8 cellular contexts compared by ENCODE assay signal in the genomic region with DNA sequence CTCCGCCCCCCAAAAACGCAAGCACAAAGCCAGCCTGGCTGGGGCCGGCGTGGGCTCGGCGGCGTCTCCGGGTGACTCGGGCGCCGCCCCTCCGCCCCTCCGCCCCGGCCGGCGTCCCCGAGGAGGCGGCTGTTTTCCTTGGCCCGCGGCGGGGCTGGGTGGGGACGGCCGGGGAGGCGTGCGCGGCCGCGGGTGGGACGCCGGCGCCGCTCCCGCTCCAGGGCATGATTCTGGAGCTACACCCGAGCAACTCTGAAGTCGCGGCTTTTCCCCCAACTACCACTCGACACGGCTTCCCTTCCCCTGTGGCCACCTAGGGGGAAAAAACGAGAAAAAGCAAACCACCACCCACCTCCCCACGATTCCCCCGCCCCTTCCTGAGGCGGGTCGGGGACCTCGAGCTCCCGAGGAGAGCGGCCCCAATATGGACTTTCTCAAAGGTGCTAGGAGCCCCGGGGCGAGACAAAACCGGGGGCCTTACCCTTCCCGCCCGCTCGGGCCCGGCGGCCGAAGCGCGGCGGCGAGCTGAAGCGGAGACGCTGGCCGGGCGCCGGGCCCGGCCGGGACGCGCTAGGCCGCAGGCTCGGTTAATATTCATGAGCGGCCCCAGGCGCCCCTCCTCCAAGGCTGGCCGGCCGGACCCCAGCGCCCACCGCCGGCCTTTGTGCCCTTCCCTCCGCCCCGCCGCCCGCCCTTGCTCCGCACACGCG. TPM values are rescaled to one million over a fixed set of nuclear protein-coding genes. Genes with fewer than 3 reads are reported as not detected.
DNase-seq lines count a peak whose midpoint lies in the region; ATAC-seq and TF ChIP-seq lines count a peak whose summit lies in the region.

No MANE protein-coding gene starts in this region.

- WGBS in liver = 1% methylated on average over 84 of the region's 84 CpGs

- H2AFZ ChIP-seq in DND-41 (ENCODE audit: low read depth, low read length) = peak overlapping the region; percentile 53

- H3K9me3 ChIP-seq in DND-41 (ENCODE audit: insufficient read depth, low read length, severe bottlenecking) (no peaks in the 10 kb centered on the region), liver (ENCODE audit: control insufficient read depth in 4 of 4, low read length in 3 of 4) (no peaks in the 10 kb centered on the region)

- H3K4me2 ChIP-seq in DND-41 (ENCODE audit: insufficient read depth, low read length) = peak overlapping the region; percentile 79

- peaks cover 54% of the 10 kb centered on the region for H3K79me2 ChIP-seq in DND-41 (ENCODE audit: insufficient read depth, low read length)

- ATAC-seq in DND-41 (ENCODE audit: insufficient read depth, low read depth) = peak; percentile 33
- ATAC-seq in GM21390 (IDR thresholded peaks at IDR 0.05; ENCODE audit: unreplicated experiment) = peak; percentile 18

- H3K27ac ChIP-seq in DND-41 (ENCODE audit: low read length) (peak overlapping the region; percentile 78), coronary artery (peak overlapping the region; percentile 93 to 98), liver (ENCODE audit: low read depth in 1 of 2, low read length in 2 of 2) (peak overlapping the region; percentile 91 to 93)

- H3K4me3 ChIP-seq in DND-41 (ENCODE audit: low read depth in 1 of 2, low read length in 2 of 2) (peak overlapping the region; percentile 76 to 82), coronary artery (peak overlapping the region; percentile 75), liver (ENCODE audit: low read depth in 1 of 3, low read length in 3 of 3) (peak overlapping the region; percentile 59 to 96 (median 67))

- TF ChIP-seq CTCF in DND-41 (IDR thresholded peaks at IDR 0.05; ENCODE audit: borderline replicate concordance, extremely low read depth, low read length, poor library complexity, severe bottlenecking) (no peak), coronary artery (IDR thresholded peaks at IDR 0.05) (no peak), liver (IDR thresholded peaks at IDR 0.05; ENCODE audit: low read depth, low read length, missing input control) (no peak)

- TF ChIP-seq RAD21 in liver (IDR thresholded peaks at IDR 0.05) = no peak

- H3K9ac ChIP-seq in DND-41 (ENCODE audit: low read depth, low read length) = peak overlapping the region; percentile 80
- H3K9ac ChIP-seq in liver (ENCODE audit: low read depth in 1 of 2, low read length in 2 of 2) = peak overlapping the region; percentile 16 to 81

- peaks cover 32% of the 10 kb centered on the region for H3K36me3 ChIP-seq in DND-41 (ENCODE audit: insufficient read depth, low read length)
- H3K36me3 ChIP-seq in liver (ENCODE audit: control insufficient read depth in 4 of 4, insufficient read depth in 3 of 4, low read depth in 1 of 4, low read length in 3 of 4) = no peaks in the 10 kb centered on the region

- H4K20me1 ChIP-seq in DND-41 (ENCODE audit: insufficient read depth, low read length) = peaks cover 42% of the 10 kb centered on the region

- DNase-seq in DND-41 = peak; percentile 80
- peak; percentile 81 for DNase-seq in HuH-7 (ENCODE audit: low spot score)
- DNase-seq in activated CD4-positive, alpha-beta T cell treated with anti-CD3 and anti-CD28 coated beads for 1 hour = peak; percentile 22
- DNase-seq in coronary artery (ENCODE audit: low spot score) = peak; percentile 77
- peak; percentile 13 to 35 (median 20) for DNase-seq in stimulated activated CD4-positive, alpha-beta T cell treated with anti-CD3 and anti-CD28 coated beads, TNF-alpha, amount 100 ng/mL, for 4 hours (ENCODE audit: low read depth in 3 of 3)
- DNase-seq in SKM-1 treated with dmso at 0.1 percent for 144 hours (lab: John Stamatoyannopoulos, UW; ENCODE audit: unreplicated experiment) = no peak

- H3K27me3 ChIP-seq in DND-41 (ENCODE audit: insufficient read depth, low read length, poor library complexity) (no peaks in the 10 kb centered on the region), liver (ENCODE audit: control insufficient read depth in 4 of 4, insufficient read depth in 4 of 4, low read length in 3 of 4) (no peaks in the 10 kb centered on the region)

- H3K4me1 ChIP-seq in DND-41 (ENCODE audit: insufficient read depth, low read length) = peaks cover 53% of the 10 kb centered on the region
- H3K4me1 ChIP-seq in liver (ENCODE audit: control insufficient read depth in 4 of 4, insufficient read depth in 4 of 4, low read length in 3 of 4) = peaks cover 6 to 36% (median 31%) of the 10 kb centered on the region in 4 donors

TF ChIP-seq in liver, 16 proteins besides CTCF, POLR2A, EP300 and RAD21:
- TF ChIP-seq YY1 (IDR thresholded peaks at IDR 0.05) = no peak
- TF ChIP-seq HNF4A (conservative IDR thresholded peaks at IDR 0.05) = no peak
- no peak for TF ChIP-seq NR2F2 (IDR thresholded peaks at IDR 0.05)
- TF ChIP-seq TAF1 (conservative IDR thresholded peaks at IDR 0.05) = no peak
- TF ChIP-seq FOXA1 (IDR thresholded peaks at IDR 0.05) = no peak
- TF ChIP-seq RXRA (IDR thresholded peaks at IDR 0.05) = no peak
- TF ChIP-seq, protein P1, sequence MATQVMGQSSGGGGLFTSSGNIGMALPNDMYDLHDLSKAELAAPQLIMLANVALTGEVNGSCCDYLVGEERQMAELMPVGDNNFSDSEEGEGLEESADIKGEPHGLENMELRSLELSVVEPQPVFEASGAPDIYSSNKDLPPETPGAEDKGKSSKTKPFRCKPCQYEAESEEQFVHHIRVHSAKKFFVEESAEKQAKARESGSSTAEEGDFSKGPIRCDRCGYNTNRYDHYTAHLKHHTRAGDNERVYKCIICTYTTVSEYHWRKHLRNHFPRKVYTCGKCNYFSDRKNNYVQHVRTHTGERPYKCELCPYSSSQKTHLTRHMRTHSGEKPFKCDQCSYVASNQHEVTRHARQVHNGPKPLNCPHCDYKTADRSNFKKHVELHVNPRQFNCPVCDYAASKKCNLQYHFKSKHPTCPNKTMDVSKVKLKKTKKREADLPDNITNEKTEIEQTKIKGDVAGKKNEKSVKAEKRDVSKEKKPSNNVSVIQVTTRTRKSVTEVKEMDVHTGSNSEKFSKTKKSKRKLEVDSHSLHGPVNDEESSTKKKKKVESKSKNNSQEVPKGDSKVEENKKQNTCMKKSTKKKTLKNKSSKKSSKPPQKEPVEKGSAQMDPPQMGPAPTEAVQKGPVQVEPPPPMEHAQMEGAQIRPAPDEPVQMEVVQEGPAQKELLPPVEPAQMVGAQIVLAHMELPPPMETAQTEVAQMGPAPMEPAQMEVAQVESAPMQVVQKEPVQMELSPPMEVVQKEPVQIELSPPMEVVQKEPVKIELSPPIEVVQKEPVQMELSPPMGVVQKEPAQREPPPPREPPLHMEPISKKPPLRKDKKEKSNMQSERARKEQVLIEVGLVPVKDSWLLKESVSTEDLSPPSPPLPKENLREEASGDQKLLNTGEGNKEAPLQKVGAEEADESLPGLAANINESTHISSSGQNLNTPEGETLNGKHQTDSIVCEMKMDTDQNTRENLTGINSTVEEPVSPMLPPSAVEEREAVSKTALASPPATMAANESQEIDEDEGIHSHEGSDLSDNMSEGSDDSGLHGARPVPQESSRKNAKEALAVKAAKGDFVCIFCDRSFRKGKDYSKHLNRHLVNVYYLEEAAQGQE (IDR thresholded peaks at IDR 0.05) = no peak
- no peak for TF ChIP-seq FOXA2 (IDR thresholded peaks at IDR 0.05)
- no peak for TF ChIP-seq SP1 (IDR thresholded peaks at IDR 0.05)
- TF ChIP-seq, protein P2, sequence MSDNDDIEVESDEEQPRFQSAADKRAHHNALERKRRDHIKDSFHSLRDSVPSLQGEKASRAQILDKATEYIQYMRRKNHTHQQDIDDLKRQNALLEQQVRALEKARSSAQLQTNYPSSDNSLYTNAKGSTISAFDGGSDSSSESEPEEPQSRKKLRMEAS (IDR thresholded peaks at IDR 0.05) = no peak
- no peak for TF ChIP-seq JUND (IDR thresholded peaks at IDR 0.05)
- no peak for TF ChIP-seq HNF4G (IDR thresholded peaks at IDR 0.05)
- TF ChIP-seq, protein P3, sequence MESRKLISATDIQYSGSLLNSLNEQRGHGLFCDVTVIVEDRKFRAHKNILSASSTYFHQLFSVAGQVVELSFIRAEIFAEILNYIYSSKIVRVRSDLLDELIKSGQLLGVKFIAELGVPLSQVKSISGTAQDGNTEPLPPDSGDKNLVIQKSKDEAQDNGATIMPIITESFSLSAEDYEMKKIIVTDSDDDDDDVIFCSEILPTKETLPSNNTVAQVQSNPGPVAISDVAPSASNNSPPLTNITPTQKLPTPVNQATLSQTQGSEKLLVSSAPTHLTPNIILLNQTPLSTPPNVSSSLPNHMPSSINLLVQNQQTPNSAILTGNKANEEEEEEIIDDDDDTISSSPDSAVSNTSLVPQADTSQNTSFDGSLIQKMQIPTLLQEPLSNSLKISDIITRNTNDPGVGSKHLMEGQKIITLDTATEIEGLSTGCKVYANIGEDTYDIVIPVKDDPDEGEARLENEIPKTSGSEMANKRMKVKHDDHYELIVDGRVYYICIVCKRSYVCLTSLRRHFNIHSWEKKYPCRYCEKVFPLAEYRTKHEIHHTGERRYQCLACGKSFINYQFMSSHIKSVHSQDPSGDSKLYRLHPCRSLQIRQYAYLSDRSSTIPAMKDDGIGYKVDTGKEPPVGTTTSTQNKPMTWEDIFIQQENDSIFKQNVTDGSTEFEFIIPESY (IDR thresholded peaks at IDR 0.05) = no peak

RNA-seq across cellular contexts. Expression of a gene that starts 0.9 kb away (rescaled TPM):
- total RNA-seq in liver = 10 to 100 TPM; 18.6 to 30.6 TPM
- polyA plus RNA-seq in liver = 10 to 100 TPM in 1 of 2 donors, 1 to 10 TPM in 1; 7.8 to 12.7 TPM
